33 cellular contexts compared by ENCODE assay signal in the genomic region with DNA sequence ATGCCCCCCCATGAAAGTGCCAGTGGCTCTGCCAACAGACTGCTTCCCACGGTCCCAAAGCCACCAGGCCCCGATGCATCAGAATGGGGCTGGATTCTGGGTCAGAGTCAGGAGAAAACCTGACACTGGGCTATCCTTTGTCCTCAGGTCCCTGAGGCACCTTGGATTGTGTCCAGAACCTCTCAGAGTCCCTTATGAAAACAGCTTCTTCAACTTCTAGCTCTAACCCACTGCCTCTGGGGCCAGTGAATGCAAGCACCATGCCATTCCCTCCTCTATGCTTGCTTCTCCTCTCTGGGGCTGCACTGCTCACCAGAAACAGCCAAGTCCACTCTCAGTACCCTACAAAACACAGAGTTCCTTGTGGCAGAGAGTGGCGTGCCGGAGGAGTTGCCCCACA. TPM values are rescaled to one million over a fixed set of nuclear protein-coding genes. Genes with fewer than 3 reads are reported as not detected.
"Had no signal": no experiment of that assay in that cellular context is flagged by ENCODE, and none has a peak within 500 bp of the region (broad histone marks: within the 10 kb centered on the region; RNA-seq: fewer than 3 reads in every experiment).

No MANE protein-coding gene starts in this region.

- H3K36me3 Mint-ChIP-seq: activated naive CD4-positive, alpha-beta T cell treated with anti-CD3 and anti-CD28 coated beads, Interleukin-2, amount 50 U/mL, for 24 hours; activated naive CD8-positive, alpha-beta T cell treated with anti-CD3 and anti-CD28 coated beads, Interleukin-2, amount 10 ng/mL, durations not matched to agents 7 days and 5 days; T-cell had no signal

- H3K4me1 ChIP-seq: ascending aorta, SJSA1 had no signal

- H3K9me3 Mint-ChIP-seq: activated CD4-positive, alpha-beta T cell treated with anti-CD3 and anti-CD28 coated beads, Interleukin-2, amount 10 ng/mL, durations not matched to agents 24 days and 14 days; activated CD8-positive, alpha-beta T cell treated with anti-CD3 and anti-CD28 coated beads for 36 hours; activated naive CD4-positive, alpha-beta T cell treated with anti-CD3 and anti-CD28 coated beads, Interleukin-2, amount 50 U/mL, for 24 hours; activated naive CD8-positive, alpha-beta T cell treated with anti-CD3 and anti-CD28 coated beads, Interleukin-2, amount 10 ng/mL, durations not matched to agents 7 days and 5 days; activated T-cell treated with anti-CD3 and anti-CD28 coated beads, Interleukin-2, amount 50 U/mL, for 72 hours; activated T-helper 17 cell treated with anti-CD3 and anti-CD28 coated beads, Interleukin-2, amount 50 U/mL, for 72 hours; T-cell had no signal

- H3K4me3 Mint-ChIP-seq: activated CD4-positive, alpha-beta T cell treated with anti-CD3 and anti-CD28 coated beads, Interleukin-2, amount 10 ng/mL, durations not matched to agents 24 days and 14 days; activated CD8-positive, alpha-beta T cell treated with anti-CD3 and anti-CD28 coated beads for 36 hours; activated naive CD4-positive, alpha-beta T cell treated with anti-CD3 and anti-CD28 coated beads, Interleukin-2, amount 50 U/mL, for 24 hours; activated naive CD8-positive, alpha-beta T cell treated with anti-CD3 and anti-CD28 coated beads, Interleukin-2, amount 10 ng/mL, durations not matched to agents 7 days and 5 days; activated T-cell treated with anti-CD3 and anti-CD28 coated beads, Interleukin-2, amount 50 U/mL, for 72 hours; activated T-helper 17 cell treated with anti-CD3 and anti-CD28 coated beads, Interleukin-2, amount 50 U/mL, for 72 hours; T-cell; T-helper 17 cell had no signal

- H3K27me3 ChIP-seq: ascending aorta had no signal

- H3K4me3 ChIP-seq: ascending aorta, SJSA1 had no signal

- H3K27ac Mint-ChIP-seq: activated CD4-positive, alpha-beta T cell treated with anti-CD3 and anti-CD28 coated beads, Interleukin-2, amount 10 ng/mL, durations not matched to agents 24 days and 14 days; activated CD8-positive, alpha-beta T cell treated with anti-CD3 and anti-CD28 coated beads for 36 hours; activated naive CD4-positive, alpha-beta T cell treated with anti-CD3 and anti-CD28 coated beads, Interleukin-2, amount 50 U/mL, for 24 hours; activated naive CD8-positive, alpha-beta T cell treated with anti-CD3 and anti-CD28 coated beads, Interleukin-2, amount 10 ng/mL, durations not matched to agents 7 days and 5 days; activated T-cell treated with anti-CD3 and anti-CD28 coated beads, Interleukin-2, amount 50 U/mL, for 72 hours; activated T-helper 17 cell treated with anti-CD3 and anti-CD28 coated beads, Interleukin-2, amount 50 U/mL, for 72 hours; T-cell; T-helper 17 cell had no signal

- H3K4me1 Mint-ChIP-seq: activated CD4-positive, alpha-beta T cell treated with anti-CD3 and anti-CD28 coated beads, Interleukin-2, amount 10 ng/mL, durations not matched to agents 24 days and 14 days; activated naive CD4-positive, alpha-beta T cell treated with anti-CD3 and anti-CD28 coated beads, Interleukin-2, amount 50 U/mL, for 24 hours; activated naive CD8-positive, alpha-beta T cell treated with anti-CD3 and anti-CD28 coated beads, Interleukin-2, amount 10 ng/mL, durations not matched to agents 7 days and 5 days; activated T-helper 17 cell treated with anti-CD3 and anti-CD28 coated beads, Interleukin-2, amount 50 U/mL, for 72 hours; T-cell had no signal

- DNase-seq: activated CD4-positive, alpha-beta T cell treated with anti-CD3 and anti-CD28 coated beads for 1 hour; activated CD4-positive, alpha-beta T cell treated with anti-CD3 and anti-CD28 coated beads, Interleukin-2, amount 10 ng/mL, durations not matched to agents 24 days and 14 days; activated CD4-positive, alpha-beta T cell treated with anti-CD3 and anti-CD28 coated beads, Interleukin-2, amount 50 U/mL, for 4 hours; activated CD4-positive, CD25-positive, alpha-beta regulatory T cell; activated CD8-positive, alpha-beta T cell treated with anti-CD3 and anti-CD28 coated beads for 36 hours; activated gamma-delta T cell; activated naive CD4-positive, alpha-beta T cell treated with Interleukin-2 at 50 U/mL for 16 hours; activated naive CD8-positive, alpha-beta T cell treated with anti-CD3 and anti-CD28 coated beads, Interleukin-2, amount 10 ng/mL, durations not matched to agents 7 days and 5 days; activated T-cell treated with anti-CD3 and anti-CD28 coated beads, Interleukin-2, amount 50 U/mL, for 1 hour; activated T-cell treated with anti-CD3 and anti-CD28 coated beads, Interleukin-2, amount 50 U/mL, for 72 hours; amygdala; NCI-H1105 treated with DMSO at 0.1 percent for 48 hours; NCI-H1436; NCI-H1694; NCI-H1930; NCI-H2107; NCI-H2171; NCI-H510A; NCI-H526; NCI-H774; SHP77 treated with DMSO at 0.1 percent for 48 hours; T-cell; T-helper 17 cell had no signal

- H3K27ac ChIP-seq: ascending aorta, KMS-11, SJSA1, VCaP had no signal

- H3K9me3 ChIP-seq: ascending aorta, SJSA1 had no signal

- H3K27me3 Mint-ChIP-seq: activated naive CD4-positive, alpha-beta T cell treated with anti-CD3 and anti-CD28 coated beads, Interleukin-2, amount 50 U/mL, for 24 hours had no signal

- H3K36me3 ChIP-seq: ascending aorta, SJSA1 had no signal

RNA-seq across cellular contexts. Expression of a gene that starts 9.9 kb away (rescaled TPM):
- total RNA-seq: activated CD4-positive, alpha-beta T cell treated with anti-CD3 and anti-CD28 coated beads, Interleukin-2, amount 10 ng/mL, durations not matched to agents 24 days and 14 days; activated CD8-positive, alpha-beta memory T cell treated with anti-CD3 and anti-CD28 coated beads for 36 hours; activated naive CD8-positive, alpha-beta T cell treated with anti-CD3 and anti-CD28 coated beads, Interleukin-2, amount 10 ng/mL, durations not matched to agents 7 days and 5 days; activated T-helper 17 cell treated with anti-CD3 and anti-CD28 coated beads, Interleukin-2, amount 50 U/mL, for 72 hours; ascending aorta; cardiac septum; M059J; RPMI7951; SJSA1; T-helper 17 cell had no signal
